In genomic region chr2:216571909-216572513, GRCh38 we compare ENCODE assay signal across 1 cellular context.
TF ChIP-seq lines count a peak whose summit lies in the region.

No MANE protein-coding gene starts in this region.

TF ChIP-seq in HepG2, 621 proteins besides CTCF, POLR2A, EP300 and RAD21 (continued from another document and continues in another):
- TF ChIP-seq ZNF672 (CRISPR knock-in tag; IDR thresholded peaks at IDR 0.05) (no peak), PHF20 (CRISPR knock-in tag; IDR thresholded peaks at IDR 0.05) (no peak), KIAA2018 (CRISPR knock-in tag; IDR thresholded peaks at IDR 0.05; ENCODE audit: borderline replicate concordance) (no peak), TCF12 (IDR thresholded peaks at IDR 0.05) (no peak), TCF12 (CRISPR knock-in tag; IDR thresholded peaks at IDR 0.05) (no peak), ZBTB37 (CRISPR knock-in tag; IDR thresholded peaks at IDR 0.05) (peak; percentile 4; the same call in 1 of the 2 replicates), GMEB2 (CRISPR knock-in tag; IDR thresholded peaks at IDR 0.05; ENCODE audit: low read depth) (no peak), ZNF350 (CRISPR knock-in tag; IDR thresholded peaks at IDR 0.05; ENCODE audit: borderline replicate concordance, low read depth) (no peak), ZNF207 (IDR thresholded peaks at IDR 0.05; ENCODE audit: borderline replicate concordance) (no peak), KLF16 (CRISPR knock-in tag; IDR thresholded peaks at IDR 0.05) (no peak), ZNF33B (CRISPR knock-in tag; IDR thresholded peaks at IDR 0.05) (no peak), HNF4A (CRISPR knock-in tag; IDR thresholded peaks at IDR 0.05) (no peak), SMARCC2 (IDR thresholded peaks at IDR 0.05) (0 out of 2 replicates have a peak, but pooled peaks have one; percentile 4), HMG20A (CRISPR knock-in tag; IDR thresholded peaks at IDR 0.05; ENCODE audit: borderline replicate concordance) (no peak), MXD3 (CRISPR knock-in tag; IDR thresholded peaks at IDR 0.05) (no peak), ZNF687 (CRISPR knock-in tag; IDR thresholded peaks at IDR 0.05) (no peak), ZBTB38 (CRISPR knock-in tag; IDR thresholded peaks at IDR 0.05) (no peak), SP4 (CRISPR knock-in tag; IDR thresholded peaks at IDR 0.05) (no peak), SRY (CRISPR knock-in tag; IDR thresholded peaks at IDR 0.05) (no peak; the same call in 1 of the 2 replicates), AGO2 (optimal IDR thresholded peaks at IDR 0.05; ENCODE audit: low read depth, low read length) (no peak), ZNF589 (CRISPR knock-in tag; conservative IDR thresholded peaks at IDR 0.05) (no peak), ZNF430 (CRISPR knock-in tag; IDR thresholded peaks at IDR 0.05) (no peak; the same call in 1 of the 2 replicates), JUND (CRISPR knock-in tag; IDR thresholded peaks at IDR 0.05) (peak; percentile 45; the same call in 1 of the 2 replicates), TCF7 (IDR thresholded peaks at IDR 0.05; ENCODE audit: low read depth) (no peak), RARG (CRISPR knock-in tag; IDR thresholded peaks at IDR 0.05; ENCODE audit: low read depth) (no peak), ETV5 (CRISPR knock-in tag; IDR thresholded peaks at IDR 0.05; ENCODE audit: borderline replicate concordance) (no peak), ZMYM3 (CRISPR knock-in tag; IDR thresholded peaks at IDR 0.05) (0 out of 2 replicates have a peak, but pooled peaks have one; percentile 11), MIXL1 (CRISPR knock-in tag; IDR thresholded peaks at IDR 0.05) (no peak; the same call in 1 of the 2 replicates), ZNF224 (CRISPR knock-in tag; IDR thresholded peaks at IDR 0.05) (no peak), ZFYVE20 (CRISPR knock-in tag; IDR thresholded peaks at IDR 0.05; ENCODE audit: borderline replicate concordance, low read depth) (no peak), ZNF138 (CRISPR knock-in tag; IDR thresholded peaks at IDR 0.05; ENCODE audit: low read depth) (no peak), SCMH1 (CRISPR knock-in tag; IDR thresholded peaks at IDR 0.05; ENCODE audit: borderline replicate concordance) (no peak), ZNF337 (CRISPR knock-in tag; IDR thresholded peaks at IDR 0.05; ENCODE audit: borderline replicate concordance, low read depth) (no peak), ZNF660 (CRISPR knock-in tag; IDR thresholded peaks at IDR 0.05; ENCODE audit: borderline replicate concordance, low read depth) (no peak), PAXIP1 (CRISPR knock-in tag; conservative IDR thresholded peaks at IDR 0.05) (peak; percentile 84; the same call in 1 of the 2 replicates), MNT (IDR thresholded peaks at IDR 0.05) (no peak), ZNF607 (CRISPR knock-in tag; IDR thresholded peaks at IDR 0.05; ENCODE audit: borderline replicate concordance) (no peak; the same call in 1 of the 2 replicates), ZNF501 (CRISPR knock-in tag; IDR thresholded peaks at IDR 0.05) (no peak), ZNF605 (CRISPR knock-in tag; IDR thresholded peaks at IDR 0.05) (peak; percentile 71), ZNF839 (CRISPR knock-in tag; IDR thresholded peaks at IDR 0.05; ENCODE audit: borderline replicate concordance) (no peak)
